8 cellular contexts compared by ENCODE assay signal in the genomic region with DNA sequence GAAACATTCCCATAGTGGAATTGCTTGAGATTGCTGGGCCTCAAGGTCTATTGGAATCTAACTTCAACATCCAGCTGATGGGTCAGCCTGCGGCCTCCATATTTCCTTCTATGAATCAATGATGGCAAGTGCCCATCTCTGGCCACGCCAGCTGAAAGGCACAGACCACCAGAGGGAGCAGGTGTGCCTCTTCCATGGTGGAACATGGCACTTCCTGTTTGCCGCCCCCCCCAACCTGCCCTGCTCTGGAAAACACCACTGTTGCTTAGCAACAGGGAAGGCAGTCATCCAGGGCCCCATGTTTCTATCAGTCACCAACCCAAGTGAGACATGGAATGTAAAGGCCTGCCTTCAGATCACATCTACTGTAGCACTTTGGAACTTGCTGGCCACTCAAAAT. TPM values are rescaled to one million over a fixed set of nuclear protein-coding genes. Genes with fewer than 3 reads are reported as not detected.
DNase-seq lines count a peak whose midpoint lies in the region; FAIRE-seq and TF ChIP-seq lines count a peak whose summit lies in the region.

No MANE protein-coding gene starts in this region.

- FAIRE-seq in small intestine (lab: Jason Lieb, UNC) = no peak

- H3K9me3 ChIP-seq in MG63 (no peaks in the 10 kb centered on the region), adipocyte (ENCODE audit: control insufficient read depth, low read length) (peaks cover 9% of the 10 kb centered on the region), small intestine (ENCODE audit: control insufficient read depth, low read depth) (no peaks in the 10 kb centered on the region), esophagus squamous epithelium (no peaks in the 10 kb centered on the region)

- H3K27me3 ChIP-seq in MG63 (no peaks in the 10 kb centered on the region), adipocyte (replicated peaks; ENCODE audit: control insufficient read depth, insufficient read depth, low read length) (peaks cover 33% of the 10 kb centered on the region), small intestine (ENCODE audit: control insufficient read depth in 2 of 2, insufficient read depth in 2 of 2, low read length in 2 of 2) (no peaks in the 10 kb centered on the region), esophagus squamous epithelium (no peaks in the 10 kb centered on the region)

- TF ChIP-seq CTCF in esophagus squamous epithelium (IDR thresholded peaks at IDR 0.05) = peak in 2 of 6 experiments; percentile 25 to 32

- H3K4me3 ChIP-seq in MG63 (no peak overlapping the region), adipocyte (ENCODE audit: low read length) (no peak overlapping the region), small intestine (ENCODE audit: low read depth in 1 of 2, low read length in 2 of 2) (no peak overlapping the region), esophagus squamous epithelium (no peak overlapping the region)

- H3K27ac ChIP-seq in small intestine (ENCODE audit: low read depth in 1 of 2, low read length in 1 of 2) (no peak overlapping the region), esophagus squamous epithelium (no peak overlapping the region)

- H3K4me1 ChIP-seq in adipocyte (ENCODE audit: control insufficient read depth, insufficient read depth, low read length) (no peaks in the 10 kb centered on the region), small intestine (ENCODE audit: control insufficient read depth in 2 of 2, insufficient read depth in 1 of 2, low read depth in 1 of 2, low read length in 1 of 2) (no peaks in the 10 kb centered on the region), esophagus squamous epithelium (no peaks in the 10 kb centered on the region)

- no peak overlapping the region for H3K9ac ChIP-seq in adipocyte (ENCODE audit: low read length)

- DNase-seq in activated effector memory CD4-positive, alpha-beta T cell treated with anti-CD3 and anti-CD28 coated beads, Interleukin-2, amount 50 U/mL, for 16 hours = peak; percentile 72
- DNase-seq in activated effector memory CD4-positive, alpha-beta T cell treated with Interleukin-2 at 50 U/mL for 16 hours = no peak
- peak; percentile 50 for DNase-seq in MG63
- peak; percentile 7 to 68 for DNase-seq in SHP77 (lab: John Stamatoyannopoulos, UW)
- peak; percentile 30 for DNase-seq in adipocyte (ENCODE audit: low read depth)
- DNase-seq in hypothalamus (lab: John Stamatoyannopoulos, UW) = peak in 39 of 51 donors; percentile 1 to 62 (median 29)
- DNase-seq in small intestine = peak; percentile 22
- DNase-seq in esophagus squamous epithelium (lab: John Stamatoyannopoulos, UW) = no peak

- intact Hi-C loops in esophagus squamous epithelium (cut with DNase I) = no loop called here

- H3K36me3 ChIP-seq in MG63 (no peaks in the 10 kb centered on the region), adipocyte (ENCODE audit: control insufficient read depth, insufficient read depth, low read length, severe bottlenecking) (no peaks in the 10 kb centered on the region), small intestine (ENCODE audit: control insufficient read depth in 2 of 2, insufficient read depth in 2 of 2, low read length in 2 of 2) (no peaks in the 10 kb centered on the region), esophagus squamous epithelium (no peaks in the 10 kb centered on the region)

- 37 to 44% (median 39%) methylated on average over 3 of the region's 3 CpGs for WGBS in small intestine, 3 donors
- 89% methylated on average over 1 of the region's 3 CpGs; no CpG with 5 or more reads in 1 of the 2 donors for WGBS in esophagus squamous epithelium, 2 donors

- no peak for TF ChIP-seq POLR2A in esophagus squamous epithelium (IDR thresholded peaks at IDR 0.05)

RNA-seq across cellular contexts. Expression of gene PAGE4, which starts 11.6 kb away (rescaled TPM):
- total RNA-seq in MG63 (2014; rRNA removed; shearing (Covaris generic); ENCODE audit: low replicate concordance) = not detected in 2 replicates
- not detected for polyA plus RNA-seq in small intestine
- not detected for total RNA-seq in esophagus squamous epithelium

RNA-seq across cellular contexts. Expression of gene USP27X, which starts 38.6 kb away (rescaled TPM):
- total RNA-seq in MG63 (2014; rRNA removed; shearing (Covaris generic); ENCODE audit: low replicate concordance) = 0.56 and 1.3 TPM in 2 replicates
- polyA plus RNA-seq in small intestine = 1 to 10 TPM in 1 of 3 donors, under 1 TPM in 2; 0.45 to 2.1 (median 0.81) TPM
- total RNA-seq in esophagus squamous epithelium = 1 to 10 TPM in 2 of 4 donors, under 1 TPM in 2; 0.57 to 2.7 (median 1.1) TPM

Comparison
In these comparisons a context has a peak if more than half of its experiments do, and no peak if none do; other contexts are left out.
1. DNase-seq: peak in activated effector memory CD4-positive, alpha-beta T cell treated with anti-CD3 and anti-CD28 coated beads, Interleukin-2, amount 50 U/mL, for 16 hours (single experiment), MG63 (single experiment), SHP77 (2 of 2), adipocyte (single experiment), hypothalamus (39 of 51) and small intestine (single experiment); none in activated effector memory CD4-positive, alpha-beta T cell treated with Interleukin-2 at 50 U/mL for 16 hours (single experiment) and esophagus squamous epithelium (single experiment).